ENCODE assay signal across 10 cellular contexts in genomic region chr3:157119369-157119951, GRCh38. TPM values are rescaled to one million over a fixed set of nuclear protein-coding genes. Genes with fewer than 3 reads are reported as not detected.
DNase-seq lines count a peak whose midpoint lies in the region; ATAC-seq and TF ChIP-seq lines count a peak whose summit lies in the region.
"Had no signal": no experiment of that assay in that cellular context is flagged by ENCODE, and none has a peak within 500 bp of the region (broad histone marks: within the 10 kb centered on the region; RNA-seq: fewer than 3 reads in every experiment).

No MANE protein-coding gene starts in this region.

- no peak for TF ChIP-seq EP300 in stomach (IDR thresholded peaks at IDR 0.05)

- WGBS in stomach, 5 donors, result 32 to 49% (median 35%) methylated on average over 7 of the region's 7 CpGs

- H3K27ac Mint-ChIP-seq in stimulated activated naive B cell treated with anti-CD40 and anti-IgM and Interleukin-4, amounts not matched to agents 10 μg/mL and 1 μg/mL and 100 μg/mL, for 72 hours, result no peak overlapping the region

- H3K27ac ChIP-seq in colonic mucosa (peak overlapping the region; percentile 93), stomach (peak overlapping the region in 3 of 5 donors; percentile 27 to 89 (median 69)), left ventricle myocardium inferior (replicated peaks) (no peak overlapping the region)
- H3K27ac ChIP-seq: SJCRH30, vagina had no signal

- H3K9ac ChIP-seq in colonic mucosa (ENCODE audit: low read depth in 2 of 2, low read length in 2 of 2), result peak overlapping the region in 1 of 2 donors; percentile 41

- TF ChIP-seq CTCF in colonic mucosa (IDR thresholded peaks at IDR 0.05), result no peak
- no peak for TF ChIP-seq CTCF in stomach (IDR thresholded peaks at IDR 0.05)
- TF ChIP-seq CTCF in left ventricle myocardium inferior (IDR thresholded peaks at IDR 0.05; ENCODE audit: borderline replicate concordance), result no peak

- DNase-seq in activated gamma-delta T cell treated with Interleukin-2 at 50 U/mL for 16 hours, result peak; percentile 41
- no peak for DNase-seq in activated gamma-delta T cell (lab: John Stamatoyannopoulos, UW)
- DNase-seq in SHP77 (lab: John Stamatoyannopoulos, UW), result peak; percentile 76 to 83
- DNase-seq in colonic mucosa, result peak; percentile 79
- no peak for DNase-seq in stomach
- no peak for DNase-seq in left ventricle myocardium inferior
- no peak for DNase-seq in stimulated activated naive B cell treated with anti-CD40 and anti-IgM and Interleukin-4, amounts not matched to agents 10 μg/mL and 1 μg/mL and 100 μg/mL, for 72 hours

- no peaks in the 10 kb centered on the region for H3K4me1 ChIP-seq in colonic mucosa
- peaks cover 16 to 48% (median 29%) of the 10 kb centered on the region in 4 donors for H3K4me1 ChIP-seq in stomach
- peaks cover 40% of the 10 kb centered on the region for H3K4me1 ChIP-seq in left ventricle myocardium inferior
- H3K4me1 ChIP-seq: vagina had no signal

- H3K4me3 ChIP-seq in colonic mucosa (peak overlapping the region; percentile 34), stomach (peak overlapping the region in 1 of 4 donors; percentile 28), left ventricle myocardium inferior (no peak overlapping the region)
- H3K4me3 ChIP-seq: SJCRH30, vagina had no signal

- H3K9me3 Mint-ChIP-seq in stimulated activated naive B cell treated with anti-CD40 and anti-IgM and Interleukin-4, amounts not matched to agents 10 μg/mL and 1 μg/mL and 100 μg/mL, for 72 hours, result no peaks in the 10 kb centered on the region

- peaks cover 6 to 10% of the 10 kb centered on the region in 2 donors for H3K27me3 Mint-ChIP-seq in stimulated activated naive B cell treated with anti-CD40 and anti-IgM and Interleukin-4, amounts not matched to agents 10 μg/mL and 1 μg/mL and 100 μg/mL, for 72 hours

- H3K36me3 Mint-ChIP-seq in stimulated activated naive B cell treated with anti-CD40 and anti-IgM and Interleukin-4, amounts not matched to agents 10 μg/mL and 1 μg/mL and 100 μg/mL, for 72 hours, result no peaks in the 10 kb centered on the region

- H3K9me3 ChIP-seq in colonic mucosa, result no peaks in the 10 kb centered on the region
- H3K9me3 ChIP-seq in stomach, result no peaks in the 10 kb centered on the region
- H3K9me3 ChIP-seq in left ventricle myocardium inferior (replicated peaks), result no peaks in the 10 kb centered on the region
- H3K9me3 ChIP-seq: SJCRH30, vagina had no signal

- no peaks in the 10 kb centered on the region for H3K4me1 Mint-ChIP-seq in stimulated activated naive B cell treated with anti-CD40 and anti-IgM and Interleukin-4, amounts not matched to agents 10 μg/mL and 1 μg/mL and 100 μg/mL, for 72 hours

- TF ChIP-seq POLR2A in stomach (IDR thresholded peaks at IDR 0.05), result no peak

- ATAC-seq in GM19351 (IDR thresholded peaks at IDR 0.05; ENCODE audit: unreplicated experiment), result no peak
- no peak for ATAC-seq in stimulated activated naive B cell treated with anti-CD40 and anti-IgM and Interleukin-4, amounts not matched to agents 10 μg/mL and 1 μg/mL and 100 μg/mL, for 72 hours (replicated peaks)

- no peaks in the 10 kb centered on the region for H3K27me3 ChIP-seq in colonic mucosa
- H3K27me3 ChIP-seq in stomach, result no peaks in the 10 kb centered on the region
- no peaks in the 10 kb centered on the region for H3K27me3 ChIP-seq in left ventricle myocardium inferior (ENCODE audit: low read depth)
- H3K27me3 ChIP-seq: SJCRH30, vagina had no signal

- H3K36me3 ChIP-seq in colonic mucosa (no peaks in the 10 kb centered on the region), stomach (no peaks in the 10 kb centered on the region), left ventricle myocardium inferior (no peaks in the 10 kb centered on the region)
- H3K36me3 ChIP-seq: SJCRH30, vagina had no signal

- no peak overlapping the region for H3K4me3 Mint-ChIP-seq in stimulated activated naive B cell treated with anti-CD40 and anti-IgM and Interleukin-4, amounts not matched to agents 10 μg/mL and 1 μg/mL and 100 μg/mL, for 72 hours

- intact Hi-C loops in colonic mucosa (cut with DNase I), result no loop called here
- intact Hi-C loops in stomach (cut with DNase I; ENCODE audit: low total_unique reads), result no loop called here
- intact Hi-C loops in left ventricle myocardium inferior (cut with micrococcal nuclease), result no loop called here

RNA-seq across cellular contexts. Expression of gene CCNL1, which starts 40.5 kb away (rescaled TPM):
- total RNA-seq in colonic mucosa (100 to 1,000 TPM in 1 of 2 donors, 10 to 100 TPM in 1; 76.4 to 103 TPM), stomach (100 to 1,000 TPM in 4 of 5 donors, 10 to 100 TPM in 1; 63.1 to 484 (median 434) TPM), left ventricle myocardium inferior (19.2 TPM)
- polyA plus RNA-seq in stomach, result 10 to 100 TPM; 14.0 to 74.3 (median 28.9) TPM

Comparison
In these comparisons a context has a peak if more than half of its experiments do, and no peak if none do; other contexts are left out.
1. DNase-seq: peak in activated gamma-delta T cell treated with Interleukin-2 at 50 U/mL for 16 hours (single experiment), SHP77 (2 of 2) and colonic mucosa (single experiment); none in activated gamma-delta T cell (single experiment), stomach (single experiment), left ventricle myocardium inferior (single experiment) and stimulated activated naive B cell treated with anti-CD40 and anti-IgM and Interleukin-4, amounts not matched to agents 10 μg/mL and 1 μg/mL and 100 μg/mL, for 72 hours (single experiment).